ENCODE assay signal across 13 cellular contexts in genomic region chr17:82772026-82772425, GRCh38. TPM values are rescaled to one million over a fixed set of nuclear protein-coding genes. Genes with fewer than 3 reads are reported as not detected.
DNase-seq lines count a peak whose midpoint lies in the region; ATAC-seq, FAIRE-seq and TF ChIP-seq lines count a peak whose summit lies in the region.
"Had no signal": no experiment of that assay in that cellular context is flagged by ENCODE, and none has a peak within 500 bp of the region (broad histone marks: within the 10 kb centered on the region; RNA-seq: fewer than 3 reads in every experiment).

No MANE protein-coding gene starts in this region.

- H4K20me1 ChIP-seq in fibroblast of lung (ENCODE audit: control insufficient read depth, extremely low read depth, insufficient read depth, low read length), result no peaks in the 10 kb centered on the region

- in situ Hi-C loops in Panc1 (cut with HindIII; ENCODE audit: low pct_unique_long_range_greater_than_20kb, low sequenced_read_pairs), result no loop called here

- POLR2A ChIA-PET in Panc1 (lab: Charles Lee), result interaction anchor here (0.6 kb wide), 1 partner anchor 102 kb away, joined by 18 read pairs; no protein-coding TSS in a partner anchor
- POLR2A ChIA-PET in GM10248 (lab: Yijun Ruan, JAX), result no interaction called here

- H3K4me2 ChIP-seq in fibroblast of lung (ENCODE audit: extremely low read depth, insufficient read depth, low read length), result no peak overlapping the region

- H3K4me3 ChIP-seq in Panc1 (ENCODE audit: low read depth in 2 of 2, low read length in 2 of 2) (no peak overlapping the region), fibroblast of lung (replicated peaks in 1 of 4; ENCODE audit: control extremely low read depth in 1 of 4, insufficient read depth in 1 of 4, low read depth in 3 of 4, low read length in 4 of 4) (no peak overlapping the region), pancreas (no peak overlapping the region), SJCRH30 (no peak overlapping the region)

- H3K27ac ChIP-seq in Panc1 (ENCODE audit: low read length), result no peak overlapping the region
- H3K27ac ChIP-seq in fibroblast of lung (ENCODE audit: insufficient read depth, low read length), result no peak overlapping the region
- no peak overlapping the region for H3K27ac ChIP-seq in pancreas
- H3K27ac ChIP-seq in SJCRH30, result no peak overlapping the region

- ATAC-seq in Panc1, result peak; percentile 46; the same call in 1 of the 2 replicates
- peak in 3 of 4 donors; percentile 73 to 74 (median 73) for ATAC-seq in pancreas
- no peak for ATAC-seq in GM19397 (IDR thresholded peaks at IDR 0.05; ENCODE audit: unreplicated experiment)
- no peak for ATAC-seq in GM21390 (IDR thresholded peaks at IDR 0.05; ENCODE audit: unreplicated experiment)

- H3K9me3 ChIP-seq in Panc1 (ENCODE audit: control insufficient read depth, insufficient read depth, low read depth, low read length) (no peaks in the 10 kb centered on the region), fibroblast of lung (ENCODE audit: control insufficient read depth, insufficient read depth, low read depth, low read length) (no peaks in the 10 kb centered on the region), pancreas (no peaks in the 10 kb centered on the region), SJCRH30 (replicated peaks) (no peaks in the 10 kb centered on the region)

- no peaks in the 10 kb centered on the region for H3K79me2 ChIP-seq in fibroblast of lung (ENCODE audit: control insufficient read depth, insufficient read depth, low read length)

- H3K4me1 ChIP-seq in Panc1 (ENCODE audit: control insufficient read depth, insufficient read depth, low read length), result no peaks in the 10 kb centered on the region
- peaks cover 3% of the 10 kb centered on the region for H3K4me1 ChIP-seq in fibroblast of lung (ENCODE audit: control insufficient read depth, extremely low read depth, insufficient read depth, low read length)
- no peaks in the 10 kb centered on the region for H3K4me1 ChIP-seq in pancreas
- H3K4me1 ChIP-seq in SJCRH30, result no peaks in the 10 kb centered on the region

- no peak overlapping the region for H3K9ac ChIP-seq in fibroblast of lung (ENCODE audit: insufficient read depth, low read length)

- DNase-seq in ELR (ENCODE audit: low read depth) (peak; percentile 79), Panc1 (ENCODE audit: low read depth, low spot score) (no peak), fibroblast of lung (ENCODE audit: low read depth in 2 of 2) (peak; percentile 60 to 77), pancreas (no peak), SJCRH30 (no peak), GM10248 (ENCODE audit: extremely low spot score) (no peak)
- DNase-seq: DMS79 treated with DMSO at 0.1 percent for 48 hours, KBM-7, NCI-H2171 treated with DMSO at 0.1 percent for 48 hours had no signal

- H3K36me3 ChIP-seq in Panc1 (ENCODE audit: control insufficient read depth, insufficient read depth, low read length) (peaks cover 16% of the 10 kb centered on the region), fibroblast of lung (ENCODE audit: control insufficient read depth, insufficient read depth, low read length) (peaks cover 6% of the 10 kb centered on the region), pancreas (peaks cover 0 to 14% (median 0%) of the 10 kb centered on the region in 3 donors), SJCRH30 (peaks cover 76% of the 10 kb centered on the region)

- 72 to 76% methylated on average over 3 of the region's 3 CpGs for WGBS in pancreas, 2 donors

- BruUV-seq in Panc1 (replicated peaks; lab: Mats Ljungman, UMichigan), result no TSS peak

- H3K27me3 ChIP-seq in Panc1 (ENCODE audit: control insufficient read depth, insufficient read depth, low read length) (no peaks in the 10 kb centered on the region), fibroblast of lung (ENCODE audit: control insufficient read depth, insufficient read depth, low read length) (no peaks in the 10 kb centered on the region), pancreas (no peaks in the 10 kb centered on the region), SJCRH30 (no peaks in the 10 kb centered on the region)

- no peak for FAIRE-seq in pancreas (lab: Jason Lieb, UNC)
- FAIRE-seq: colon, urothelium cell line had no signal

- intact Hi-C loops in Panc1 (cut with micrococcal nuclease; ENCODE audit: unreplicated experiment), result no loop called here
- intact Hi-C loops in pancreas (cut with DNase I), result loop anchor here in 2 of 3 donors (10.0 kb wide), 2 partner anchors 117 to 417 kb away; partner anchors contain the start of gene TEX19 (in 1 of the 2)

- CTCF ChIA-PET in Panc1 (lab: Charles Lee), result interaction anchor here (0.5 to 0.6 kb wide), 2 partner anchors 28 to 221 kb away, joined by 3 to 4 read pairs; no protein-coding TSS in a partner anchor
- CTCF ChIA-PET in GM10248 (lab: Yijun Ruan, JAX), result interaction anchor here (3.0 to 3.1 kb wide), 2 partner anchors 9 to 103 kb away, joined by 14 to 17 read pairs; no protein-coding TSS in a partner anchor

- TF ChIP-seq CTCF in Panc1 (IDR thresholded peaks at IDR 0.05) (no peak), fibroblast of lung (conservative IDR thresholded peaks at IDR 0.05 in 1 of 2, IDR thresholded peaks at IDR 0.05 in 1 of 2; ENCODE audit: low read depth in 1 of 2, low read length in 2 of 2) (no peak), pancreas (IDR thresholded peaks at IDR 0.05) (no peak), GM10248 (IDR thresholded peaks at IDR 0.05; ENCODE audit: control extremely low read depth, extremely low read depth, low read depth, missing control alignments) (no peak)

- H2AFZ ChIP-seq in fibroblast of lung (ENCODE audit: low read length), result no peak overlapping the region

RNA-seq across cellular contexts. Expression of gene TBCD, which starts 20.2 kb away (rescaled TPM):
- total RNA-seq in Panc1 (2021; ENCODE audit: unreplicated experiment) (186 TPM), fibroblast of lung (24.9 and 36.7 TPM in 2 replicates), pancreas (10 to 100 TPM; 28.7 to 54.7 (median 36.8) TPM)
- 203 TPM for polyA plus RNA-seq in Panc1 (2012; ENCODE audit: insufficient read length)
- polyA plus RNA-seq in fibroblast of lung (22.1 and 56.7 TPM in 2 replicates), pancreas (100 to 1,000 TPM; 121 to 161 TPM)
- 44.9 and 96.5 TPM in 2 replicates for polyA plus RNA-seq in fibroblast of lung (2012)
- polyA minus RNA-seq in fibroblast of lung (ENCODE audit: low replicate concordance), result 78.1 and 120 TPM in 2 replicates
- total RNA-seq in SJCRH30 (2014; rRNA removed; shearing (Covaris generic)), result 172 and 181 TPM in 2 replicates

RNA-seq across cellular contexts. Expression of gene FN3K, which starts 36.6 kb away (rescaled TPM):
- total RNA-seq in Panc1 (2021; ENCODE audit: unreplicated experiment), result 34.8 TPM
- 56.1 TPM for polyA plus RNA-seq in Panc1 (2012; ENCODE audit: insufficient read length)
- 5.6 and 8.9 TPM in 2 replicates for total RNA-seq in fibroblast of lung
- polyA plus RNA-seq in fibroblast of lung, result 0.61 and 0.69 TPM in 2 replicates
- polyA plus RNA-seq in fibroblast of lung (2012), result 8.0 and 8.9 TPM in 2 replicates
- polyA minus RNA-seq in fibroblast of lung (ENCODE audit: low replicate concordance), result 1.1 and 5.4 TPM in 2 replicates
- total RNA-seq in pancreas, result 10 to 100 TPM; 13.2 to 24.3 (median 18.6) TPM
- polyA plus RNA-seq in pancreas, result 10 to 100 TPM; 16.8 to 23.4 TPM
- 0.79 and 2.1 TPM in 2 replicates for total RNA-seq in SJCRH30 (2014; rRNA removed; shearing (Covaris generic))

RNA-seq across cellular contexts. Expression of gene FN3KRP, which starts 55.5 kb away (rescaled TPM):
- total RNA-seq in Panc1 (2021; ENCODE audit: unreplicated experiment) (41.0 TPM), fibroblast of lung (11.6 and 13.2 TPM in 2 replicates), pancreas (10 to 100 TPM in 5 of 6 donors, 1 to 10 TPM in 1; 9.3 to 17.6 (median 11.6) TPM)
- 52.8 TPM for polyA plus RNA-seq in Panc1 (2012; ENCODE audit: insufficient read length)
- polyA plus RNA-seq in fibroblast of lung (16.5 and 30.6 TPM in 2 replicates), pancreas (10 to 100 TPM; 15.1 to 23.1 TPM)
- polyA plus RNA-seq in fibroblast of lung (2012), result 26.2 and 54.2 TPM in 2 replicates
- polyA minus RNA-seq in fibroblast of lung (ENCODE audit: low replicate concordance), result 3.5 and 40.0 TPM in 2 replicates
- 58.0 and 60.9 TPM in 2 replicates for total RNA-seq in SJCRH30 (2014; rRNA removed; shearing (Covaris generic))

Comparison
In these comparisons a context has a peak if more than half of its experiments do, and no peak if none do; other contexts are left out.
1. DNase-seq: peak in ELR (single experiment) and fibroblast of lung (2 of 2); none in Panc1 (single experiment), pancreas (0 of 6), SJCRH30 (0 of 2) and GM10248 (single experiment).
2. ATAC-seq: peak in Panc1 (single experiment) and pancreas (3 of 4); none in GM19397 (single experiment) and GM21390 (single experiment).